1 cellular context compared by ENCODE assay signal in the genomic region with DNA sequence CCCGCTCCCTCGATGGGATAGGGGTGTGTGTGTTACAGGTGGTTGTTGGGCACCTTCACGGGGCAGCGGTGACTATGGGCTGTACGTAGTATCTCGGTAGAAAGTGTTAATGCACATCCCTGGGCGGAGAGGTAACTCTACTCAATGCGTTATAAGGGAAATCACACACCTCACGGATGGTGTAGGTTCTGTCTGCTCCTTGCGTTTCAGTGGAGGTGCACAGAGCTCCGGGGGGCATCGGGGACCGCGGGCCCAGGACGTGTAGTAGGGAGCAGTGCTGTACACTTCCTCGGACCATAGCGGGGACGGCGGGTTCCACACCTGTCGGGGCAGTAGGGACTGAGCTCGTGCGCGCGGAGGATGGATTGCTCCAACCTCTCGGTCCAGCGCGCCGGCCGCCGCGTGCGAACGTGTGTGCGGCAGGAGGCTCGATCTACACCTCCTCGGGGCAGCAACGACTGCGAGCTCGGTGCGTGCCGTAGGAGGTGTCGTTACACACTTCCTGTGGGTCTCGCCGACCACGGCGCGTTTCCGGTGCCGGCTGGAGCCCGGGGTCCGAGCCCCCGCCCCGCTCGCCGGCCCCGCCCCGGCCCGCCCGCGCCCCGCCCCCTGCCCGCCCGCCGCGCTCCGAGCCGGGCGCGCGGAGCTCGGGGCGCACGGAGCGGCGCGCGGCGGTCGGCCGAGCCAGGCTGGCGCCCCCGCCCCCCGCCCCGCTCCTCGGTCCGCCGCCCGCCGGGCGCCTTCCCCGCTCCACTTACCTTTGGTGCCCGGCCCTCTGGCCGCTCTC.
TF ChIP-seq lines count a peak whose summit lies in the region.

A gene with protein sequence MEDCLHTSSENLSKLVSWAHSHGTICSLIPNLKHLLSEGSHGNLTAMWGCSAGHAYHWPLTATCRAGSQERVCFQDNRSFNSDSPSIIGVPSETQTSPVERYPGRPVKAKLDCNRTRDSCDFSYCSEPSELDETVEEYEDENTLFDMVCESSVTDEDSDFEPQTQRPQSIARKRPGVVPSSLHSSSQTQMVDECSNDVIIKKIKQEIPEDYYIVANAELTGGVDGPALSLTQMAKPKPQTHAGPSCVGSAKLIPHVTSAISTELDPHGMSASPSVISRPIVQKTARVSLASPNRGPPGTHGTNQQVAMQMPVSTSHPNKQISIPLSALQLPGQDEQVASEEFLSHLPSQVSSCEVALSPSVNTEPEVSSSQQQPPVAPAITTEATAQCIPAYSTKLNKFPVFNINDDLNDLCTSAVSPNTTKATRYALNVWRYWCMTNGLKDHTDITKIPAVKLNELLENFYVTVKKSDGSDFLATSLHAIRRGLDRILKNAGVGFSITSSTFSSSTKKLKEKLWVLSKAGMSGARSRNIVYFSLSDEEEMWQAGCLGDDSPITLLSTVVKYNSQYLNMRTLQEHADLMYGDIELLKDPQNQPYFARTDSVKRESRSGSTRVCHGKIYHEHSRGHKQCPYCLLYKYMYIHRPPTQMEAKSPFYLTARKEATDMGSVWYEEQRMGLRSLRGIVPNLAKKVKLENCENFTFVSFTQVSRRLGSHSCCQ (plus strand): TSS at position 607 of the 787 bp plus-strand sequence. CDS start 87,254 bp downstream, outside the sequence.

TF ChIP-seq in K562, 482 proteins besides CTCF, POLR2A, EP300 and RAD21 (continued from another document and continues in another):
- TF ChIP-seq, protein P1, sequence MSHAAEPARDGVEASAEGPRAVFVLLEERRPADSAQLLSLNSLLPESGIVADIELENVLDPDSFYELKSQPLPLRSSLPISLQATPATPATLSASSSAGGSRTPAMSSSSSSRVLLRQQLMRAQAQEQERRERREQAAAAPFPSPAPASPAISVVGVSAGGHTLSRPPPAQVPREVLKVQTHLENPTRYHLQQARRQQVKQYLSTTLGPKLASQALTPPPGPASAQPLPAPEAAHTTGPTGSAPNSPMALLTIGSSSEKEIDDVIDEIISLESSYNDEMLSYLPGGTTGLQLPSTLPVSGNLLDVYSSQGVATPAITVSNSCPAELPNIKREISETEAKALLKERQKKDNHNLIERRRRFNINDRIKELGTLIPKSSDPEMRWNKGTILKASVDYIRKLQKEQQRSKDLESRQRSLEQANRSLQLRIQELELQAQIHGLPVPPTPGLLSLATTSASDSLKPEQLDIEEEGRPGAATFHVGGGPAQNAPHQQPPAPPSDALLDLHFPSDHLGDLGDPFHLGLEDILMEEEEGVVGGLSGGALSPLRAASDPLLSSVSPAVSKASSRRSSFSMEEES (CRISPR knock-in tag; IDR thresholded peaks at IDR 0.05), result no peak
- TF ChIP-seq ZNF699 (CRISPR knock-in tag; IDR thresholded peaks at IDR 0.05; ENCODE audit: insufficient replicate concordance) (no peak), ZNF436 (CRISPR knock-in tag; IDR thresholded peaks at IDR 0.05) (no peak), ZNF121 (CRISPR knock-in tag; conservative IDR thresholded peaks at IDR 0.05) (no peak; the same call in 1 of the 2 replicates), CXXC5 (CRISPR knock-in tag; IDR thresholded peaks at IDR 0.05) (peak; percentile 90), POLR2AphosphoS2 (IDR thresholded peaks at IDR 0.05; ENCODE audit: low read length) (no peak), RHOXF2B (CRISPR knock-in tag; conservative IDR thresholded peaks at IDR 0.05) (no peak), SMAD2 (IDR thresholded peaks at IDR 0.05; ENCODE audit: low read depth, low read length) (no peak), ETV5 (CRISPR knock-in tag; IDR thresholded peaks at IDR 0.05; ENCODE audit: low read depth) (peak; percentile 88), RBM34 (IDR thresholded peaks at IDR 0.05; ENCODE audit: borderline replicate concordance, insufficient read depth, low read length) (no peak), ZNF408 (CRISPR knock-in tag; IDR thresholded peaks at IDR 0.05; ENCODE audit: low read depth) (no peak), GTF2A2 (tag; IDR thresholded peaks at IDR 0.05) (no peak; the same call in 1 of the 2 replicates), SPI1 (IDR thresholded peaks at IDR 0.05; ENCODE audit: borderline replicate concordance, low read depth, low read length) (no peak), HMGN3 (IDR thresholded peaks at IDR 0.05; ENCODE audit: borderline replicate concordance, extremely low read depth, insufficient read length, low read depth, low read length) (peak; percentile 39), GATAD2A (IDR thresholded peaks at IDR 0.05) (no peak), ZNF311 (CRISPR knock-in tag; IDR thresholded peaks at IDR 0.05) (no peak), SNRNP70 (optimal IDR thresholded peaks at IDR 0.05; ENCODE audit: low read depth, low read length) (no peak), IRF2 (CRISPR knock-in tag; IDR thresholded peaks at IDR 0.05) (peak; percentile 94; the same call in 1 of the 2 replicates), SIN3A (IDR thresholded peaks at IDR 0.05; ENCODE audit: borderline replicate concordance in 2 of 2, control insufficient read depth in 1 of 2, low read depth in 2 of 2, low read length in 2 of 2) (peak; percentile 71; a peak in 2 of 4 replicates), ZNF146 (CRISPR knock-in tag; IDR thresholded peaks at IDR 0.05; ENCODE audit: unreplicated experiment) (peak; percentile 16), CHD2 (IDR thresholded peaks at IDR 0.05; ENCODE audit: low read depth, low read length) (no peak), FOXP1 (CRISPR knock-in tag; IDR thresholded peaks at IDR 0.05) (peak; percentile 99), LCOR (CRISPR knock-in tag; IDR thresholded peaks at IDR 0.05) (peak; percentile 68; the same call in 1 of the 2 replicates), NFIC (IDR thresholded peaks at IDR 0.05) (peak; percentile 44), SNIP1 (IDR thresholded peaks at IDR 0.05; ENCODE audit: low read depth) (no peak), HDAC1 (IDR thresholded peaks at IDR 0.05) (peak in 1 of 2 experiments; percentile 81; a peak in 2 of 4 replicates), ZC3H4 (CRISPR knock-in tag; IDR thresholded peaks at IDR 0.05; ENCODE audit: borderline replicate concordance) (no peak; the same call in 1 of the 2 replicates), CTBP1 (IDR thresholded peaks at IDR 0.05; ENCODE audit: borderline replicate concordance) (peak; percentile 93), ZKSCAN3 (CRISPR knock-in tag; IDR thresholded peaks at IDR 0.05) (no peak), TGIF2 (CRISPR knock-in tag; IDR thresholded peaks at IDR 0.05) (no peak), HDAC2 (IDR thresholded peaks at IDR 0.05) (peak; percentile 91)
- TF ChIP-seq, protein P2, sequence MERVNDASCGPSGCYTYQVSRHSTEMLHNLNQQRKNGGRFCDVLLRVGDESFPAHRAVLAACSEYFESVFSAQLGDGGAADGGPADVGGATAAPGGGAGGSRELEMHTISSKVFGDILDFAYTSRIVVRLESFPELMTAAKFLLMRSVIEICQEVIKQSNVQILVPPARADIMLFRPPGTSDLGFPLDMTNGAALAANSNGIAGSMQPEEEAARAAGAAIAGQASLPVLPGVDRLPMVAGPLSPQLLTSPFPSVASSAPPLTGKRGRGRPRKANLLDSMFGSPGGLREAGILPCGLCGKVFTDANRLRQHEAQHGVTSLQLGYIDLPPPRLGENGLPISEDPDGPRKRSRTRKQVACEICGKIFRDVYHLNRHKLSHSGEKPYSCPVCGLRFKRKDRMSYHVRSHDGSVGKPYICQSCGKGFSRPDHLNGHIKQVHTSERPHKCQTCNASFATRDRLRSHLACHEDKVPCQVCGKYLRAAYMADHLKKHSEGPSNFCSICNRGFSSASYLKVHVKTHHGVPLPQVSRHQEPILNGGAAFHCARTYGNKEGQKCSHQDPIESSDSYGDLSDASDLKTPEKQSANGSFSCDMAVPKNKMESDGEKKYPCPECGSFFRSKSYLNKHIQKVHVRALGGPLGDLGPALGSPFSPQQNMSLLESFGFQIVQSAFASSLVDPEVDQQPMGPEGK (CRISPR knock-in tag; IDR thresholded peaks at IDR 0.05; ENCODE audit: borderline replicate concordance), result peak; percentile 56; the same call in 1 of the 2 replicates
- TF ChIP-seq, protein P3, sequence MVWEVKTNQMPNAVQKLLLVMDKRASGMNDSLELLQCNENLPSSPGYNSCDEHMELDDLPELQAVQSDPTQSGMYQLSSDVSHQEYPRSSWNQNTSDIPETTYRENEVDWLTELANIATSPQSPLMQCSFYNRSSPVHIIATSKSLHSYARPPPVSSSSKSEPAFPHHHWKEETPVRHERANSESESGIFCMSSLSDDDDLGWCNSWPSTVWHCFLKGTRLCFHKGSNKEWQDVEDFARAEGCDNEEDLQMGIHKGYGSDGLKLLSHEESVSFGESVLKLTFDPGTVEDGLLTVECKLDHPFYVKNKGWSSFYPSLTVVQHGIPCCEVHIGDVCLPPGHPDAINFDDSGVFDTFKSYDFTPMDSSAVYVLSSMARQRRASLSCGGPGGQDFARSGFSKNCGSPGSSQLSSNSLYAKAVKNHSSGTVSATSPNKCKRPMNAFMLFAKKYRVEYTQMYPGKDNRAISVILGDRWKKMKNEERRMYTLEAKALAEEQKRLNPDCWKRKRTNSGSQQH (CRISPR knock-in tag; IDR thresholded peaks at IDR 0.05), result 0 out of 2 replicates have a peak, but pooled peaks have one; percentile 25
- TF ChIP-seq, protein P4, sequence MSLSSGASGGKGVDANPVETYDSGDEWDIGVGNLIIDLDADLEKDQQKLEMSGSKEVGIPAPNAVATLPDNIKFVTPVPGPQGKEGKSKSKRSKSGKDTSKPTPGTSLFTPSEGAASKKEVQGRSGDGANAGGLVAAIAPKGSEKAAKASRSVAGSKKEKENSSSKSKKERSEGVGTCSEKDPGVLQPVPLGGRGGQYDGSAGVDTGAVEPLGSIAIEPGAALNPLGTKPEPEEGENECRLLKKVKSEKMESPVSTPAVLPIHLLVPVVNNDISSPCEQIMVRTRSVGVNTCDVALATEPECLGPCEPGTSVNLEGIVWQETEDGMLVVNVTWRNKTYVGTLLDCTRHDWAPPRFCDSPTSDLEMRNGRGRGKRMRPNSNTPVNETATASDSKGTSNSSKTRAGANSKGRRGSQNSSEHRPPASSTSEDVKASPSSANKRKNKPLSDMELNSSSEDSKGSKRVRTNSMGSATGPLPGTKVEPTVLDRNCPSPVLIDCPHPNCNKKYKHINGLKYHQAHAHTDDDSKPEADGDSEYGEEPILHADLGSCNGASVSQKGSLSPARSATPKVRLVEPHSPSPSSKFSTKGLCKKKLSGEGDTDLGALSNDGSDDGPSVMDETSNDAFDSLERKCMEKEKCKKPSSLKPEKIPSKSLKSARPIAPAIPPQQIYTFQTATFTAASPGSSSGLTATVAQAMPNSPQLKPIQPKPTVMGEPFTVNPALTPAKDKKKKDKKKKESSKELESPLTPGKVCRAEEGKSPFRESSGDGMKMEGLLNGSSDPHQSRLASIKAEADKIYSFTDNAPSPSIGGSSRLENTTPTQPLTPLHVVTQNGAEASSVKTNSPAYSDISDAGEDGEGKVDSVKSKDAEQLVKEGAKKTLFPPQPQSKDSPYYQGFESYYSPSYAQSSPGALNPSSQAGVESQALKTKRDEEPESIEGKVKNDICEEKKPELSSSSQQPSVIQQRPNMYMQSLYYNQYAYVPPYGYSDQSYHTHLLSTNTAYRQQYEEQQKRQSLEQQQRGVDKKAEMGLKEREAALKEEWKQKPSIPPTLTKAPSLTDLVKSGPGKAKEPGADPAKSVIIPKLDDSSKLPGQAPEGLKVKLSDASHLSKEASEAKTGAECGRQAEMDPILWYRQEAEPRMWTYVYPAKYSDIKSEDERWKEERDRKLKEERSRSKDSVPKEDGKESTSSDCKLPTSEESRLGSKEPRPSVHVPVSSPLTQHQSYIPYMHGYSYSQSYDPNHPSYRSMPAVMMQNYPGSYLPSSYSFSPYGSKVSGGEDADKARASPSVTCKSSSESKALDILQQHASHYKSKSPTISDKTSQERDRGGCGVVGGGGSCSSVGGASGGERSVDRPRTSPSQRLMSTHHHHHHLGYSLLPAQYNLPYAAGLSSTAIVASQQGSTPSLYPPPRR (CRISPR knock-in tag; IDR thresholded peaks at IDR 0.05; ENCODE audit: borderline replicate concordance), result peak; percentile 77; the same call in 1 of the 2 replicates
- TF ChIP-seq, protein P5, sequence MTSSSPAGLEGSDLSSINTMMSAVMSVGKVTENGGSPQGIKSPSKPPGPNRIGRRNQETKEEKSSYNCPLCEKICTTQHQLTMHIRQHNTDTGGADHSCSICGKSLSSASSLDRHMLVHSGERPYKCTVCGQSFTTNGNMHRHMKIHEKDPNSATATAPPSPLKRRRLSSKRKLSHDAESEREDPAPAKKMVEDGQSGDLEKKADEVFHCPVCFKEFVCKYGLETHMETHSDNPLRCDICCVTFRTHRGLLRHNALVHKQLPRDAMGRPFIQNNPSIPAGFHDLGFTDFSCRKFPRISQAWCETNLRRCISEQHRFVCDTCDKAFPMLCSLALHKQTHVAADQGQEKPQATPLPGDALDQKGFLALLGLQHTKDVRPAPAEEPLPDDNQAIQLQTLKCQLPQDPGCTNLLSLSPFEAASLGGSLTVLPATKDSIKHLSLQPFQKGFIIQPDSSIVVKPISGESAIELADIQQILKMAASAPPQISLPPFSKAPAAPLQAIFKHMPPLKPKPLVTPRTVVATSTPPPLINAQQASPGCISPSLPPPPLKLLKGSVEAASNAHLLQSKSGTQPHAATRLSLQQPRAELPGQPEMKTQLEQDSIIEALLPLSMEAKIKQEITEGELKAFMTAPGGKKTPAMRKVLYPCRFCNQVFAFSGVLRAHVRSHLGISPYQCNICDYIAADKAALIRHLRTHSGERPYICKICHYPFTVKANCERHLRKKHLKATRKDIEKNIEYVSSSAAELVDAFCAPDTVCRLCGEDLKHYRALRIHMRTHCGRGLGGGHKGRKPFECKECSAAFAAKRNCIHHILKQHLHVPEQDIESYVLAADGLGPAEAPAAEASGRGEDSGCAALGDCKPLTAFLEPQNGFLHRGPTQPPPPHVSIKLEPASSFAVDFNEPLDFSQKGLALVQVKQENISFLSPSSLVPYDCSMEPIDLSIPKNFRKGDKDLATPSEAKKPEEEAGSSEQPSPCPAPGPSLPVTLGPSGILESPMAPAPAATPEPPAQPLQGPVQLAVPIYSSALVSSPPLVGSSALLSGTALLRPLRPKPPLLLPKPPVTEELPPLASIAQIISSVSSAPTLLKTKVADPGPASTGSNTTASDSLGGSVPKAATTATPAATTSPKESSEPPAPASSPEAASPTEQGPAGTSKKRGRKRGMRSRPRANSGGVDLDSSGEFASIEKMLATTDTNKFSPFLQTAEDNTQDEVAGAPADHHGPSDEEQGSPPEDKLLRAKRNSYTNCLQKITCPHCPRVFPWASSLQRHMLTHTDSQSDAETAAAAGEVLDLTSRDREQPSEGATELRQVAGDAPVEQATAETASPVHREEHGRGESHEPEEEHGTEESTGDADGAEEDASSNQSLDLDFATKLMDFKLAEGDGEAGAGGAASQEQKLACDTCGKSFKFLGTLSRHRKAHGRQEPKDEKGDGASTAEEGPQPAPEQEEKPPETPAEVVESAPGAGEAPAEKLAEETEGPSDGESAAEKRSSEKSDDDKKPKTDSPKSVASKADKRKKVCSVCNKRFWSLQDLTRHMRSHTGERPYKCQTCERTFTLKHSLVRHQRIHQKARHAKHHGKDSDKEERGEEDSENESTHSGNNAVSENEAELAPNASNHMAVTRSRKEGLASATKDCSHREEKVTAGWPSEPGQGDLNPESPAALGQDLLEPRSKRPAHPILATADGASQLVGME (CRISPR knock-in tag; IDR thresholded peaks at IDR 0.05), result peak; percentile 92
- TF ChIP-seq, protein P6, sequence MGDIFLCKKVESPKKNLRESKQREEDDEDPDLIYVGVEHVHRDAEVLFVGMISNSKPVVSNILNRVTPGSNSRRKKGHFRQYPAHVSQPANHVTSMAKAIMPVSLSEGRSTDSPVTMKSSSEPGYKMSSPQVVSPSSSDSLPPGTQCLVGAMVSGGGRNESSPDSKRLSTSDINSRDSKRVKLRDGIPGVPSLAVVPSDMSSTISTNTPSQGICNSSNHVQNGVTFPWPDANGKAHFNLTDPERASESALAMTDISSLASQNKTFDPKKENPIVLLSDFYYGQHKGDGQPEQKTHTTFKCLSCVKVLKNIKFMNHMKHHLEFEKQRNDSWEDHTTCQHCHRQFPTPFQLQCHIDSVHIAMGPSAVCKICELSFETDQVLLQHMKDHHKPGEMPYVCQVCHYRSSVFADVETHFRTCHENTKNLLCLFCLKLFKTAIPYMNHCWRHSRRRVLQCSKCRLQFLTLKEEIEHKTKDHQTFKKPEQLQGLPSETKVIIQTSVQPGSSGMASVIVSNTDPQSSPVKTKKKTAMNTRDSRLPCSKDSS (IDR thresholded peaks at IDR 0.05; ENCODE audit: low read depth, partially characterized antibody), result no peak
